In genomic region chr18:51417643-51418483, GRCh38 we compare ENCODE assay signal across 15 cellular contexts.
DNase-seq lines count a peak whose midpoint lies in the region; ATAC-seq and TF ChIP-seq lines count a peak whose summit lies in the region.
"Had no signal": no experiment of that assay in that cellular context is flagged by ENCODE, and none has a peak within 500 bp of the region (broad histone marks: within the 10 kb centered on the region; RNA-seq: fewer than 3 reads in every experiment).

No MANE protein-coding gene starts in this region.

- DNase-seq in NCI-H146 (lab: John Stamatoyannopoulos, UW) (peak; percentile 30), NCI-H146 treated with DMSO at 0.1 percent for 48 hours (lab: John Stamatoyannopoulos, UW; ENCODE audit: unreplicated experiment) (no peak), SW480 (ENCODE audit: low spot score) (peak; percentile 2), NCI-H2196 treated with DMSO at 0.1 percent for 48 hours (lab: John Stamatoyannopoulos, UW; ENCODE audit: unreplicated experiment) (no peak), foreskin keratinocyte (no peak)
- DNase-seq: C1 segment of cervical spinal cord; DMS153; NCI-H446; NK-92 treated with Interleukin-12 subunit alpha and Interleukin-12 subunit beta, amount 100 ng/mL, for 24 hours; T-cell had no signal

- peaks cover 36% of the 10 kb centered on the region for H3K4me1 ChIP-seq in HUES64 (ENCODE audit: insufficient read depth, low read length)
- H3K4me1 ChIP-seq in iPS-18a (ENCODE audit: control insufficient read depth, low read depth, low read length) = peaks cover 36% of the 10 kb centered on the region
- H3K4me1 ChIP-seq in foreskin keratinocyte = no peaks in the 10 kb centered on the region

- 78% methylated on average over 7 of the region's 8 CpGs for WGBS in HUES64

- H3K27ac ChIP-seq in HUES64 (ENCODE audit: low read depth, low read length) = peak overlapping the region; percentile 87; the same call in 1 of the 2 replicates
- H3K27ac ChIP-seq in iPS-18a (ENCODE audit: low read length) = peak overlapping the region; percentile 96
- no peak overlapping the region for H3K27ac ChIP-seq in foreskin keratinocyte

- H3K36me3 ChIP-seq in HUES64 (ENCODE audit: insufficient read depth, low read length) (no peaks in the 10 kb centered on the region), iPS-18a (ENCODE audit: control insufficient read depth, low read depth, low read length) (no peaks in the 10 kb centered on the region)

- ATAC-seq in HG03139 (IDR thresholded peaks at IDR 0.05; ENCODE audit: unreplicated experiment) = no peak
- ATAC-seq in foreskin keratinocyte = no peak
- ATAC-seq: GM12878, HCT116, T-cell had no signal

- H3K9ac ChIP-seq in HUES64 (ENCODE audit: low read depth, low read length) (peak overlapping the region; percentile 31), iPS-18a (ENCODE audit: low read length) (peak overlapping the region; percentile 37)

- H3K9me3 ChIP-seq in HUES64 (ENCODE audit: insufficient read depth, low read depth, low read length) (no peaks in the 10 kb centered on the region), iPS-18a (ENCODE audit: control insufficient read depth, low read depth, low read length) (no peaks in the 10 kb centered on the region)

- no peak for TF ChIP-seq CTCF in foreskin keratinocyte (conservative IDR thresholded peaks at IDR 0.05)

- H3K4me3 ChIP-seq in HUES64 (ENCODE audit: low read length) = no peak overlapping the region; the same call in 1 of the 2 replicates
- H3K4me3 ChIP-seq in iPS-18a (ENCODE audit: low read length) = peak overlapping the region; percentile 19
- H3K4me3 ChIP-seq: GM12878 had no signal

- no peaks in the 10 kb centered on the region for H3K27me3 ChIP-seq in HUES64 (ENCODE audit: insufficient read depth, low read length)
- no peaks in the 10 kb centered on the region for H3K27me3 ChIP-seq in iPS-18a (ENCODE audit: control insufficient read depth, insufficient read depth, low read length)
- H3K27me3 ChIP-seq in foreskin keratinocyte = no peaks in the 10 kb centered on the region

Comparison
In these comparisons a context has a peak if more than half of its experiments do, and no peak if none do; other contexts are left out.
1. DNase-seq: peak in NCI-H146 (single experiment) and SW480 (single experiment); none in NCI-H146 treated with DMSO at 0.1 percent for 48 hours (single experiment), NCI-H2196 treated with DMSO at 0.1 percent for 48 hours (single experiment) and foreskin keratinocyte (0 of 2).